7 cellular contexts compared by ENCODE assay signal in the genomic region with DNA sequence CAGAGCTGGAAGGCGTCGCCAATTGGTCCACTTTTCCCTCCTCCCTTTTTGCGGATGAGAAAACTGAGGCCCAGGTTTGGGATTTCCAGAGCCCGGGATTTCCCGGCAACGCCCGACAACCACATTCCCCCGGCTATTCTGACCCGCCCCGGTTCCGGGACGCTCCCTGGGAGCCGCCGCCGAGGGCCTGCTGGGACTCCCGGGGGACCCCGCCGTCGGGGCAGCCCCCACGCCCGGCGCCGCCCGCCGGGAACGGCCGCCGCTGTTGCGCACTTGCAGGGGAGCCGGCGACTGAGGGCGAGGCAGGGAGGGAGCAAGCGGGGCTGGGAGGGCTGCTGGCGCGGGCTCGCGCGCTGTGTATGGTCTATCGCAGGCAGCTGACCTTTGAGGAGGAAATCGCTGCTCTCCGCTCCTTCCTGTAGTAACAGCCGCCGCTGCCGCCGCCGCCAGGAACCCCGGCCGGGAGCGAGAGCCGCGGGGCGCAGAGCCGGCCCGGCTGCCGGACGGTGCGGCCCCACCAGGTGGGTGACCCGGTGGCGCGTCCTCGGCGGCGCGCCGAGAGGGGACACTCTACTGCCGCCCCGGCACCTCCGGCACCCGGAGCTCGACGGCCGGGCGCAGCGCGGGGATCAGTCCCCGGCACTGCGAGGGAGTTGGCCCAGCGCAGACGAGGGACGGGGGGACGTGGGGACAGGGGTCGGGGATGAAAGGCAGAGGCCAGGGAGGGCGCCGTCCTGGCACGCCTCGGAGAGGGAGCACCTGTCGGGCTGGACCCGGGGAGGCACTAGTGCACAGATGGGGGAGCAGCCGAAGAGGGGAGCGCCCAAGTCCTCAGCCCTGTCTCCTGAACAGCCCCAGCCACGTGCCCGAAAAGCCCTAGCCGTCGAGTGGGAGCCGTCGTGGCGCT. TPM values are rescaled to one million over a fixed set of nuclear protein-coding genes. Genes with fewer than 3 reads are reported as not detected.
DNase-seq lines count a peak whose midpoint lies in the region; ATAC-seq and TF ChIP-seq lines count a peak whose summit lies in the region.

TSS of gene STAT5A (plus strand) at position 421 of the 907 bp plus-strand sequence. CDS start 914 bp downstream, outside the sequence.

- no peaks in the 10 kb centered on the region for H3K27me3 ChIP-seq in testis

- TF ChIP-seq POLR2A in testis (IDR thresholded peaks at IDR 0.05): peak; percentile 35

- H3K27ac Mint-ChIP-seq in activated naive CD4-positive, alpha-beta T cell treated with anti-CD3 and anti-CD28 coated beads, Interleukin-2, amount 50 U/mL, for 72 hours: peak within 1 kb of the TSS; percentile 92 to 98

- peak within 1 kb of the TSS; percentile 65 to 69 for H3K4me3 ChIP-seq in testis

- DNase-seq in GM13977 (ENCODE audit: low spot score): peak; percentile 93
- DNase-seq in SK-N-DZ (ENCODE audit: low spot score): peak; percentile 45
- peak; percentile 72 to 89 for DNase-seq in activated naive CD4-positive, alpha-beta T cell treated with anti-CD3 and anti-CD28 coated beads, Interleukin-2, amount 50 U/mL, for 72 hours (ENCODE audit: low spot score in 2 of 2)
- peak; percentile 68 for DNase-seq in glomerular visceral epithelial cell (ENCODE audit: extremely low spot score)
- DNase-seq in omental fat pad (ENCODE audit: low spot score): peak; percentile 34
- peak; percentile 91 for DNase-seq in testis

- peaks cover 27 to 55% of the 10 kb centered on the region in 2 donors for H3K36me3 Mint-ChIP-seq in activated naive CD4-positive, alpha-beta T cell treated with anti-CD3 and anti-CD28 coated beads, Interleukin-2, amount 50 U/mL, for 72 hours

- intact Hi-C loops in testis (cut with DNase I; ENCODE audit: low total_unique reads): no loop called here

- WGBS in testis, 2 donors: 1 to 2% methylated on average over 34 to 94 of the region's 97 CpGs

- H3K9me3 Mint-ChIP-seq in activated naive CD4-positive, alpha-beta T cell treated with anti-CD3 and anti-CD28 coated beads, Interleukin-2, amount 50 U/mL, for 72 hours: no peaks in the 10 kb centered on the region

- H3K36me3 ChIP-seq in testis (ENCODE audit: low read depth, missing control alignments): no peaks in the 10 kb centered on the region

- peaks cover 16% of the 10 kb centered on the region for H3K4me1 ChIP-seq in testis

- in situ Hi-C loops in GM13977 (cut with MboI; ENCODE audit: low pct_unique_long_range_greater_than_20kb, low sequenced_read_pairs, unreplicated experiment): no loop called here

- H3K9me3 ChIP-seq in testis: no peaks in the 10 kb centered on the region

- peak; percentile 53 for ATAC-seq in HG03280 (IDR thresholded peaks at IDR 0.05; ENCODE audit: unreplicated experiment)
- peak; percentile 74 to 77 for ATAC-seq in activated naive CD4-positive, alpha-beta T cell treated with anti-CD3 and anti-CD28 coated beads, Interleukin-2, amount 50 U/mL, for 72 hours
- peak; percentile 86 for ATAC-seq in omental fat pad (ENCODE audit: low FRiP score)

- peak within 1 kb of the TSS; percentile 85 to 91 for H3K27ac ChIP-seq in testis

- TF ChIP-seq CTCF in GM13977 (IDR thresholded peaks at IDR 0.05; ENCODE audit: extremely low read depth, insufficient read depth, missing control alignments) (no peak), omental fat pad (IDR thresholded peaks at IDR 0.05) (no peak), testis (IDR thresholded peaks at IDR 0.05) (no peak)

RNA-seq across cellular contexts. Expression of gene STAT5A, which starts in this region (rescaled TPM):
- 10.1 and 12.0 TPM in 2 replicates for polyA plus RNA-seq in SK-N-DZ (2014; cell fraction: cytosol; rRNA removed)
- polyA plus RNA-seq in SK-N-DZ (2014; cell fraction: nucleus; rRNA removed): 13.6 and 19.3 TPM in 2 replicates
- 100 to 1,000 TPM; 171 to 177 TPM for total RNA-seq in activated naive CD4-positive, alpha-beta T cell treated with anti-CD3 and anti-CD28 coated beads, Interleukin-2, amount 50 U/mL, for 72 hours
- total RNA-seq in omental fat pad: 100 to 1,000 TPM; 151 to 200 (median 171) TPM
- total RNA-seq in testis: 10 to 100 TPM; 27.8 to 37.0 TPM
- 13.7 TPM for polyA plus RNA-seq in testis (ENCODE audit: insufficient read depth, low read depth, low replicate concordance)

Comparison
In these comparisons a context has a peak if more than half of its experiments do, and no peak if none do; other contexts are left out.
1. Peak in every context shown above with its lines: DNase-seq, ATAC-seq, H3K4me3 ChIP-seq and H3K27ac ChIP-seq.
2. DNase-seq: peak in every context shown above with its lines; median percentile 93 in GM13977; 91 in testis; 80 in activated naive CD4-positive, alpha-beta T cell treated with anti-CD3 and anti-CD28 coated beads, Interleukin-2, amount 50 U/mL, for 72 hours; 68 in glomerular visceral epithelial cell; 45 in SK-N-DZ; 34 in omental fat pad.